In genomic region chr2:33477473-33478468, GRCh38 we compare ENCODE assay signal across 1 cellular context.
TF ChIP-seq lines count a peak whose summit lies in the region.

No MANE protein-coding gene starts in this region.

TF ChIP-seq in K562, 482 proteins besides CTCF, POLR2A, EP300 and RAD21 (continued from another document and continues in another):
- TF ChIP-seq SAP30 (IDR thresholded peaks at IDR 0.05; ENCODE audit: borderline replicate concordance, insufficient read depth, low read depth, low read length, poor library complexity, severe bottlenecking) (no peak), HDAC1 (IDR thresholded peaks at IDR 0.05) (peak in 1 of 2 experiments; percentile 17; a peak in 1 of 4 replicates), CBX3 (IDR thresholded peaks at IDR 0.05; ENCODE audit: borderline replicate concordance in 1 of 2, low read length in 2 of 2) (peak in 1 of 2 experiments; percentile 18; a peak in 1 of 3 replicates), RNF2 (IDR thresholded peaks at IDR 0.05) (peak; percentile 70), GABPA (tag; conservative IDR thresholded peaks at IDR 0.05; ENCODE audit: low read depth) (peak; percentile 25), TRIM24 (IDR thresholded peaks at IDR 0.05) (peak; percentile 87), NFATC3 (IDR thresholded peaks at IDR 0.05) (no peak), SAFB2 (IDR thresholded peaks at IDR 0.05; ENCODE audit: borderline replicate concordance, low read depth, low read length, severe bottlenecking) (no peak), MTA3 (IDR thresholded peaks at IDR 0.05; ENCODE audit: borderline replicate concordance) (peak; percentile 51; the same call in 1 of the 2 replicates), HSF4 (CRISPR knock-in tag; IDR thresholded peaks at IDR 0.05; ENCODE audit: borderline replicate concordance) (peak; percentile 41; the same call in 1 of the 2 replicates), GTF2E2 (tag; IDR thresholded peaks at IDR 0.05) (peak; percentile 76; the same call in 1 of the 2 replicates), YY1 (IDR thresholded peaks at IDR 0.05; ENCODE audit: borderline replicate concordance in 1 of 3, control insufficient read depth in 1 of 3, extremely low read depth in 1 of 3, insufficient read depth in 3 of 3, insufficient read length in 1 of 3, insufficient replicate concordance in 2 of 3, low read depth in 1 of 3, low read length in 2 of 3) (no peak), NKRF (IDR thresholded peaks at IDR 0.05; ENCODE audit: borderline replicate concordance) (no peak), PCBP1 (IDR thresholded peaks at IDR 0.05; ENCODE audit: low read depth, low read length, poor library complexity, severe bottlenecking) (no peak), ZNF551 (CRISPR knock-in tag; IDR thresholded peaks at IDR 0.05) (no peak), SRSF7 (optimal IDR thresholded peaks at IDR 0.05; ENCODE audit: low read depth, low read length) (no peak), CBFA2T3 (IDR thresholded peaks at IDR 0.05) (peak; percentile 74), ZNF224 (CRISPR knock-in tag; IDR thresholded peaks at IDR 0.05) (no peak), ZNF695 (CRISPR knock-in tag; IDR thresholded peaks at IDR 0.05) (no peak), STAT5A (IDR thresholded peaks at IDR 0.05; ENCODE audit: borderline replicate concordance, low read length) (peak; percentile 42; the same call in 1 of the 2 replicates), ZNF134 (CRISPR knock-in tag; conservative IDR thresholded peaks at IDR 0.05) (no peak), PHB (CRISPR knock-in tag; IDR thresholded peaks at IDR 0.05) (no peak), NR2C2 (CRISPR knock-in tag; IDR thresholded peaks at IDR 0.05) (no peak), NR2C2 (tag; IDR thresholded peaks at IDR 0.05) (peak; percentile 68; the same call in 1 of the 2 replicates), PHF20 (IDR thresholded peaks at IDR 0.05; ENCODE audit: partially characterized antibody) (no peak), CCNT2 (IDR thresholded peaks at IDR 0.05; ENCODE audit: borderline replicate concordance, extremely low read depth, insufficient read length, low read depth, low read length) (no peak), NCOA4 (IDR thresholded peaks at IDR 0.05; ENCODE audit: partially characterized antibody) (no peak), POLR2AphosphoS5 (IDR thresholded peaks at IDR 0.05; ENCODE audit: control insufficient read depth, insufficient read depth, low read depth, low read length) (peak; percentile 74), ETV5 (CRISPR knock-in tag; IDR thresholded peaks at IDR 0.05; ENCODE audit: low read depth) (no peak), ZNF3 (CRISPR knock-in tag; IDR thresholded peaks at IDR 0.05) (no peak), SMARCA5 (IDR thresholded peaks at IDR 0.05) (peak; percentile 53; the same call in 1 of the 2 replicates), MAFF (IDR thresholded peaks at IDR 0.05; ENCODE audit: low read length) (no peak), SMAD4 (CRISPR knock-in tag; conservative IDR thresholded peaks at IDR 0.05) (peak; percentile 37; the same call in 1 of the 2 replicates), GTF2F1 (IDR thresholded peaks at IDR 0.05; ENCODE audit: low read depth, low read length) (no peak), ZNF644 (tag; IDR thresholded peaks at IDR 0.05; ENCODE audit: low read depth) (0 out of 2 replicates have a peak, but pooled peaks have one; percentile 24), FOSL1 (tag; conservative IDR thresholded peaks at IDR 0.05) (peak; percentile 86), MEIS2 (IDR thresholded peaks at IDR 0.05; ENCODE audit: partially characterized antibody) (peak; percentile 83), SAFB (IDR thresholded peaks at IDR 0.05; ENCODE audit: borderline replicate concordance, low read depth, low read length) (no peak), GATAD2B (IDR thresholded peaks at IDR 0.05; ENCODE audit: borderline replicate concordance) (no peak), NBN (IDR thresholded peaks at IDR 0.05; ENCODE audit: low read depth) (peak; percentile 62; the same call in 1 of the 2 replicates), TEAD1 (CRISPR knock-in tag; IDR thresholded peaks at IDR 0.05) (no peak), MAZ (CRISPR knock-in tag; conservative IDR thresholded peaks at IDR 0.05 in 1 of 2, IDR thresholded peaks at IDR 0.05 in 1 of 2) (0 out of 4 replicates have a peak, but pooled peaks of 1 of the 2 experiments have one; percentile 20), ETV1 (tag; conservative IDR thresholded peaks at IDR 0.05; ENCODE audit: low read depth) (peak; percentile 41; the same call in 1 of the 2 replicates), CHCHD3 (CRISPR knock-in tag; IDR thresholded peaks at IDR 0.05) (no peak), NFRKB (IDR thresholded peaks at IDR 0.05; ENCODE audit: low read depth) (peak; percentile 80; the same call in 1 of the 2 replicates), FOS (IDR thresholded peaks at IDR 0.05; ENCODE audit: extremely low read depth, insufficient read length) (no peak), PREB (CRISPR knock-in tag; IDR thresholded peaks at IDR 0.05) (no peak), ARID1B (IDR thresholded peaks at IDR 0.05) (peak; percentile 76), EP400 (IDR thresholded peaks at IDR 0.05) (peak; percentile 35; the same call in 1 of the 2 replicates)
- TF ChIP-seq, protein P1, sequence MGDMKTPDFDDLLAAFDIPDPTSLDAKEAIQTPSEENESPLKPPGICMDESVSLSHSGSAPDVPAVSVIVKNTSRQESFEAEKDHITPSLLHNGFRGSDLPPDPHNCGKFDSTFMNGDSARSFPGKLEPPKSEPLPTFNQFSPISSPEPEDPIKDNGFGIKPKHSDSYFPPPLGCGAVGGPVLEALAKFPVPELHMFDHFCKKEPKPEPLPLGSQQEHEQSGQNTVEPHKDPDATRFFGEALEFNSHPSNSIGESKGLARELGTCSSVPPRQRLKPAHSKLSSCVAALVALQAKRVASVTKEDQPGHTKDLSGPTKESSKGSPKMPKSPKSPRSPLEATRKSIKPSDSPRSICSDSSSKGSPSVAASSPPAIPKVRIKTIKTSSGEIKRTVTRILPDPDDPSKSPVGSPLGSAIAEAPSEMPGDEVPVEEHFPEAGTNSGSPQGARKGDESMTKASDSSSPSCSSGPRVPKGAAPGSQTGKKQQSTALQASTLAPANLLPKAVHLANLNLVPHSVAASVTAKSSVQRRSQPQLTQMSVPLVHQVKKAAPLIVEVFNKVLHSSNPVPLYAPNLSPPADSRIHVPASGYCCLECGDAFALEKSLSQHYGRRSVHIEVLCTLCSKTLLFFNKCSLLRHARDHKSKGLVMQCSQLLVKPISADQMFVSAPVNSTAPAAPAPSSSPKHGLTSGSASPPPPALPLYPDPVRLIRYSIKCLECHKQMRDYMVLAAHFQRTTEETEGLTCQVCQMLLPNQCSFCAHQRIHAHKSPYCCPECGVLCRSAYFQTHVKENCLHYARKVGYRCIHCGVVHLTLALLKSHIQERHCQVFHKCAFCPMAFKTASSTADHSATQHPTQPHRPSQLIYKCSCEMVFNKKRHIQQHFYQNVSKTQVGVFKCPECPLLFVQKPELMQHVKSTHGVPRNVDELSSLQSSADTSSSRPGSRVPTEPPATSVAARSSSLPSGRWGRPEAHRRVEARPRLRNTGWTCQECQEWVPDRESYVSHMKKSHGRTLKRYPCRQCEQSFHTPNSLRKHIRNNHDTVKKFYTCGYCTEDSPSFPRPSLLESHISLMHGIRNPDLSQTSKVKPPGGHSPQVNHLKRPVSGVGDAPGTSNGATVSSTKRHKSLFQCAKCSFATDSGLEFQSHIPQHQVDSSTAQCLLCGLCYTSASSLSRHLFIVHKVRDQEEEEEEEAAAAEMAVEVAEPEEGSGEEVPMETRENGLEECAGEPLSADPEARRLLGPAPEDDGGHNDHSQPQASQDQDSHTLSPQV (IDR thresholded peaks at IDR 0.05) = peak; percentile 17; the same call in 1 of the 2 replicates
- TF ChIP-seq, protein P2, sequence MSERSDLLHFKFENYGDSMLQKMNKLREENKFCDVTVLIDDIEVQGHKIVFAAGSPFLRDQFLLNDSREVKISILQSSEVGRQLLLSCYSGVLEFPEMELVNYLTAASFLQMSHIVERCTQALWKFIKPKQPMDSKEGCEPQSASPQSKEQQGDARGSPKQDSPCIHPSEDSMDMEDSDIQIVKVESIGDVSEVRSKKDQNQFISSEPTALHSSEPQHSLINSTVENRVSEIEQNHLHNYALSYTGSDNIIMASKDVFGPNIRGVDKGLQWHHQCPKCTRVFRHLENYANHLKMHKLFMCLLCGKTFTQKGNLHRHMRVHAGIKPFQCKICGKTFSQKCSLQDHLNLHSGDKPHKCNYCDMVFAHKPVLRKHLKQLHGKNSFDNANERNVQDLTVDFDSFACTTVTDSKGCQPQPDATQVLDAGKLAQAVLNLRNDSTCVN (CRISPR knock-in tag; IDR thresholded peaks at IDR 0.05) = no peak
- TF ChIP-seq, protein P3, sequence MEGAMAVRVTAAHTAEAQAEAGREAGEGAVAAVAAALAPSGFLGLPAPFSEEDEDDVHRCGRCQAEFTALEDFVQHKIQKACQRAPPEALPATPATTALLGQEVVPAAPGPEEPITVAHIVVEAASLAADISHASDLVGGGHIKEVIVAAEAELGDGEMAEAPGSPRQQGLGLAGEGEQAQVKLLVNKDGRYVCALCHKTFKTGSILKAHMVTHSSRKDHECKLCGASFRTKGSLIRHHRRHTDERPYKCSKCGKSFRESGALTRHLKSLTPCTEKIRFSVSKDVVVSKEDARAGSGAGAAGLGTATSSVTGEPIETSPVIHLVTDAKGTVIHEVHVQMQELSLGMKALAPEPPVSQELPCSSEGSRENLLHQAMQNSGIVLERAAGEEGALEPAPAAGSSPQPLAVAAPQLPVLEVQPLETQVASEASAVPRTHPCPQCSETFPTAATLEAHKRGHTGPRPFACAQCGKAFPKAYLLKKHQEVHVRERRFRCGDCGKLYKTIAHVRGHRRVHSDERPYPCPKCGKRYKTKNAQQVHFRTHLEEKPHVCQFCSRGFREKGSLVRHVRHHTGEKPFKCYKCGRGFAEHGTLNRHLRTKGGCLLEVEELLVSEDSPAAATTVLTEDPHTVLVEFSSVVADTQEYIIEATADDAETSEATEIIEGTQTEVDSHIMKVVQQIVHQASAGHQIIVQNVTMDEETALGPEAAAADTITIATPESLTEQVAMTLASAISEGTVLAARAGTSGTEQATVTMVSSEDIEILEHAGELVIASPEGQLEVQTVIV (CRISPR knock-in tag; IDR thresholded peaks at IDR 0.05; ENCODE audit: borderline replicate concordance) = no peak
- TF ChIP-seq, protein P4, sequence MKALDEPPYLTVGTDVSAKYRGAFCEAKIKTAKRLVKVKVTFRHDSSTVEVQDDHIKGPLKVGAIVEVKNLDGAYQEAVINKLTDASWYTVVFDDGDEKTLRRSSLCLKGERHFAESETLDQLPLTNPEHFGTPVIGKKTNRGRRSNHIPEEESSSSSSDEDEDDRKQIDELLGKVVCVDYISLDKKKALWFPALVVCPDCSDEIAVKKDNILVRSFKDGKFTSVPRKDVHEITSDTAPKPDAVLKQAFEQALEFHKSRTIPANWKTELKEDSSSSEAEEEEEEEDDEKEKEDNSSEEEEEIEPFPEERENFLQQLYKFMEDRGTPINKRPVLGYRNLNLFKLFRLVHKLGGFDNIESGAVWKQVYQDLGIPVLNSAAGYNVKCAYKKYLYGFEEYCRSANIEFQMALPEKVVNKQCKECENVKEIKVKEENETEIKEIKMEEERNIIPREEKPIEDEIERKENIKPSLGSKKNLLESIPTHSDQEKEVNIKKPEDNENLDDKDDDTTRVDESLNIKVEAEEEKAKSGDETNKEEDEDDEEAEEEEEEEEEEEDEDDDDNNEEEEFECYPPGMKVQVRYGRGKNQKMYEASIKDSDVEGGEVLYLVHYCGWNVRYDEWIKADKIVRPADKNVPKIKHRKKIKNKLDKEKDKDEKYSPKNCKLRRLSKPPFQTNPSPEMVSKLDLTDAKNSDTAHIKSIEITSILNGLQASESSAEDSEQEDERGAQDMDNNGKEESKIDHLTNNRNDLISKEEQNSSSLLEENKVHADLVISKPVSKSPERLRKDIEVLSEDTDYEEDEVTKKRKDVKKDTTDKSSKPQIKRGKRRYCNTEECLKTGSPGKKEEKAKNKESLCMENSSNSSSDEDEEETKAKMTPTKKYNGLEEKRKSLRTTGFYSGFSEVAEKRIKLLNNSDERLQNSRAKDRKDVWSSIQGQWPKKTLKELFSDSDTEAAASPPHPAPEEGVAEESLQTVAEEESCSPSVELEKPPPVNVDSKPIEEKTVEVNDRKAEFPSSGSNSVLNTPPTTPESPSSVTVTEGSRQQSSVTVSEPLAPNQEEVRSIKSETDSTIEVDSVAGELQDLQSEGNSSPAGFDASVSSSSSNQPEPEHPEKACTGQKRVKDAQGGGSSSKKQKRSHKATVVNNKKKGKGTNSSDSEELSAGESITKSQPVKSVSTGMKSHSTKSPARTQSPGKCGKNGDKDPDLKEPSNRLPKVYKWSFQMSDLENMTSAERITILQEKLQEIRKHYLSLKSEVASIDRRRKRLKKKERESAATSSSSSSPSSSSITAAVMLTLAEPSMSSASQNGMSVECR (CRISPR knock-in tag; IDR thresholded peaks at IDR 0.05) = 0 out of 2 replicates have a peak, but pooled peaks have one; percentile 13
